Comparison of ENCODE assay signal across 8 cellular contexts in genomic region chr11:80155412-80156017, GRCh38.
DNase-seq lines count a peak whose midpoint lies in the region; ATAC-seq and TF ChIP-seq lines count a peak whose summit lies in the region.

No MANE protein-coding gene starts in this region.

- no peak overlapping the region for H3K27ac ChIP-seq in mesendoderm (ENCODE audit: low read depth, low read length)

- no peak overlapping the region for H3K4me2 ChIP-seq in mesendoderm (ENCODE audit: low read length)

- intact Hi-C loops in lower leg skin (cut with DNase I; ENCODE audit: low total_unique reads): no loop called here

- DNase-seq in AG08396 (ENCODE audit: low spot score): peak; percentile 15
- no peak for DNase-seq in astrocyte of the cerebellum (ENCODE audit: low read depth)
- DNase-seq in mesendoderm: peak; percentile 67
- DNase-seq in stimulated activated CD4-positive, alpha-beta T cell treated with anti-CD3 and anti-CD28 coated beads, Interleukin-4, amount 100 ng/mL, for 24 hours: no peak
- no peak for DNase-seq in lower leg skin (ENCODE audit: low spot score in 2 of 2)

- H3K23ac ChIP-seq in mesendoderm (ENCODE audit: low read length): no peak overlapping the region

- H3K4me1 ChIP-seq in mesendoderm (ENCODE audit: control insufficient read depth, low read depth, low read length): no peaks in the 10 kb centered on the region

- in situ Hi-C loops in astrocyte of the cerebellum (cut with HindIII; ENCODE audit: low sequenced_read_pairs): no loop called here

- H2AK5ac ChIP-seq in mesendoderm (ENCODE audit: low read length): no peak overlapping the region

- no peak overlapping the region for H2BK5ac ChIP-seq in mesendoderm (ENCODE audit: low read length)

- H3K4ac ChIP-seq in mesendoderm (ENCODE audit: low read depth, low read length): no peak overlapping the region

- H3K18ac ChIP-seq in mesendoderm (ENCODE audit: low read length): no peak overlapping the region

- no CpG with 5 or more reads among the region's 4 CpGs for WGBS in mesendoderm (ENCODE audit: extremely low coverage, insufficient coverage, low lambda C conversion rate)
- 26 to 32% methylated on average over 4 of the region's 4 CpGs for WGBS in lower leg skin, 2 donors

- TF ChIP-seq CTCF in LNCAP (IDR thresholded peaks at IDR 0.05): peak; percentile 67
- peak; percentile 65 for TF ChIP-seq CTCF in astrocyte of the cerebellum (IDR thresholded peaks at IDR 0.05; ENCODE audit: low read depth, low read length, missing control alignments)
- no peak for TF ChIP-seq CTCF in lower leg skin (IDR thresholded peaks at IDR 0.05)

- no peak overlapping the region for H2BK120ac ChIP-seq in mesendoderm (ENCODE audit: low read depth, low read length)

- H3K4me3 ChIP-seq in astrocyte of the cerebellum (ENCODE audit: low read depth, low read length) (no peak overlapping the region), mesendoderm (ENCODE audit: low read length) (no peak overlapping the region), lower leg skin (ENCODE audit: low read depth, poor library complexity, severe bottlenecking) (no peak overlapping the region)

- no peaks in the 10 kb centered on the region for H3K79me2 ChIP-seq in mesendoderm (ENCODE audit: control insufficient read depth, insufficient read depth, low read length)

- H4K8ac ChIP-seq in mesendoderm (ENCODE audit: low read depth, low read length): no peak overlapping the region

- H2BK15ac ChIP-seq in mesendoderm (replicated peaks; ENCODE audit: low read depth): no peak overlapping the region

- H3K27me3 ChIP-seq in mesendoderm (ENCODE audit: insufficient read depth, low read length, poor library complexity): no peaks in the 10 kb centered on the region

- no peak overlapping the region for H3K56ac ChIP-seq in mesendoderm (ENCODE audit: low read length)

- H3K79me1 ChIP-seq in mesendoderm (ENCODE audit: low read length): no peaks in the 10 kb centered on the region

- no peak for TF ChIP-seq POLR2A in lower leg skin (IDR thresholded peaks at IDR 0.05)

- no peaks in the 10 kb centered on the region for H3K36me3 ChIP-seq in mesendoderm (ENCODE audit: control insufficient read depth, insufficient read depth, low read length)

- ATAC-seq in GM18519 (IDR thresholded peaks at IDR 0.05; ENCODE audit: low FRiP score, unreplicated experiment) (peak; percentile 65), HG03159 (IDR thresholded peaks at IDR 0.05; ENCODE audit: unreplicated experiment) (no peak)

- H3K9ac ChIP-seq in mesendoderm (ENCODE audit: low read length): no peak overlapping the region

- no peak overlapping the region for H4K5ac ChIP-seq in mesendoderm (ENCODE audit: low read length)

Comparison
In these comparisons a context has a peak if more than half of its experiments do, and no peak if none do; other contexts are left out.
1. DNase-seq: peak in AG08396 (single experiment) and mesendoderm (single experiment); none in astrocyte of the cerebellum (single experiment), stimulated activated CD4-positive, alpha-beta T cell treated with anti-CD3 and anti-CD28 coated beads, Interleukin-4, amount 100 ng/mL, for 24 hours (single experiment) and lower leg skin (0 of 2).
2. CTCF ChIP-seq: peak in LNCAP (single experiment) and astrocyte of the cerebellum (single experiment); none in lower leg skin (0 of 3).